In genomic region chr11:86510674-86511073, GRCh38 we compare ENCODE assay signal across 18 cellular contexts.
"Had no signal": no experiment of that assay in that cellular context is flagged by ENCODE, and none has a peak within 500 bp of the region (broad histone marks: within the 10 kb centered on the region; RNA-seq: fewer than 3 reads in every experiment).

No MANE protein-coding gene starts in this region.

- H3K9me3 ChIP-seq: esophagus squamous epithelium, prostate gland, right lobe of liver, upper lobe of right lung had no signal

- DNase-seq: activated CD4-positive, CD25-positive, alpha-beta regulatory T cell treated with anti-CD3 and anti-CD28 coated beads, Interleukin-2, amount 50 U/mL, for 72 hours; activated CD8-positive, alpha-beta memory T cell treated with anti-CD3 and anti-CD28 coated beads, Interleukin-2, amount 50 U/mL, for 4 hours; activated CD8-positive, alpha-beta T cell treated with anti-CD3 and anti-CD28 coated beads for 36 hours; activated naive CD4-positive, alpha-beta T cell treated with anti-CD3 and anti-CD28 coated beads, Interleukin-2, amount 50 U/mL, for 16 hours; cerebellar nuclear complex; esophagus squamous epithelium; left colon; occipital lobe; right lobe of liver; stimulated activated naive B cell treated with anti-CD40 and anti-IgM and Interleukin-4, amounts not matched to agents 10 μg/mL and 1 μg/mL and 100 μg/mL, for 72 hours; substantia nigra; T-helper 9 cell; upper lobe of right lung had no signal

- H3K27me3 ChIP-seq: esophagus squamous epithelium, right lobe of liver, upper lobe of right lung had no signal

- H3K9me3 Mint-ChIP-seq: activated CD8-positive, alpha-beta T cell treated with anti-CD3 and anti-CD28 coated beads for 36 hours; activated T-helper 2 cell treated with anti-CD3 and anti-CD28 coated beads, Interferon-gamma antibody, Interleukin-2, Interleukin-4, amounts not matched to agents 10 μg/mL and 5 μg/mL and 100 μg/mL, durations not matched to agents 14 hours and 24 hours and 36 hours; brain; natural killer cell treated with Interleukin-12 subunit alpha and Interleukin-12 subunit beta and Interleukin-15 and Interleukin-18, amount 100 ng/mL, for 72 hours; stimulated activated naive B cell treated with anti-CD40 and anti-IgM and Interleukin-4, amounts not matched to agents 10 μg/mL and 1 μg/mL and 100 μg/mL, for 72 hours had no signal

- H3K36me3 ChIP-seq: esophagus squamous epithelium, prostate gland, right lobe of liver, upper lobe of right lung had no signal

- H3K36me3 Mint-ChIP-seq: brain; natural killer cell treated with Interleukin-12 subunit alpha and Interleukin-12 subunit beta and Interleukin-15 and Interleukin-18, amount 100 ng/mL, for 72 hours; stimulated activated naive B cell treated with anti-CD40 and anti-IgM and Interleukin-4, amounts not matched to agents 10 μg/mL and 1 μg/mL and 100 μg/mL, for 72 hours had no signal

- H3K27me3 Mint-ChIP-seq: activated CD8-positive, alpha-beta T cell treated with anti-CD3 and anti-CD28 coated beads for 36 hours; brain; stimulated activated naive B cell treated with anti-CD40 and anti-IgM and Interleukin-4, amounts not matched to agents 10 μg/mL and 1 μg/mL and 100 μg/mL, for 72 hours had no signal

- H3K27ac Mint-ChIP-seq: activated CD8-positive, alpha-beta T cell treated with anti-CD3 and anti-CD28 coated beads for 36 hours; activated T-helper 2 cell treated with anti-CD3 and anti-CD28 coated beads, Interferon-gamma antibody, Interleukin-2, Interleukin-4, amounts not matched to agents 10 μg/mL and 5 μg/mL and 100 μg/mL, durations not matched to agents 14 hours and 24 hours and 36 hours; brain; natural killer cell treated with Interleukin-12 subunit alpha and Interleukin-12 subunit beta and Interleukin-15 and Interleukin-18, amount 100 ng/mL, for 72 hours; stimulated activated naive B cell treated with anti-CD40 and anti-IgM and Interleukin-4, amounts not matched to agents 10 μg/mL and 1 μg/mL and 100 μg/mL, for 72 hours had no signal

- H3K4me3 Mint-ChIP-seq: activated CD8-positive, alpha-beta T cell treated with anti-CD3 and anti-CD28 coated beads for 36 hours; brain; natural killer cell treated with Interleukin-12 subunit alpha and Interleukin-12 subunit beta and Interleukin-15 and Interleukin-18, amount 100 ng/mL, for 72 hours; stimulated activated naive B cell treated with anti-CD40 and anti-IgM and Interleukin-4, amounts not matched to agents 10 μg/mL and 1 μg/mL and 100 μg/mL, for 72 hours had no signal

- H3K4me3 ChIP-seq: esophagus squamous epithelium, lung, prostate gland, right lobe of liver, upper lobe of right lung had no signal

- H3K27ac ChIP-seq: esophagus squamous epithelium, prostate gland, upper lobe of right lung had no signal

- ATAC-seq: right lobe of liver had no signal

- H3K4me1 ChIP-seq: prostate gland had no signal
